In the genomic region with DNA sequence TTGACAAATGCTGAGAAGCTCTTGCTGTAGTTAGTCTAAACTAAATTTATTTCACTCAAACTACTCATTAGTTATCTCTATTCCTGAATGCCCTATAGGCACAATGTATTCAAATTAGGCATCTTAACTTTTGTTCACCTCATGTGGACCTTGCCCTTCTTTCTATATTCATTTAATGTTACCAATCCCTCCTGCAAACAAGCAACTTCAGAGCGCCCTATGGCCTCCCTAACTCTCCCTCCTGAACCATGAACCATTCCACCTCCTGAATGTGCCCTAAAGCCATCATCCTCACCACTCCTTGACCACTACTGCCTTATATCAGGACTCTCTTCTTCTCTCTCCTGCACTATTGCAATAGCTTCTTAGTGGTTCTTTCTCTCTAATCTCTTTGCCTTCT, we compare ENCODE assay signal across 17 cellular contexts. TPM values are rescaled to one million over a fixed set of nuclear protein-coding genes. Genes with fewer than 3 reads are reported as not detected.
A peak's percentile ranks its signal among the peaks of the same experiment; 100 is the strongest.
DNase-seq lines count a peak whose midpoint lies in the region; ATAC-seq and TF ChIP-seq lines count a peak whose summit lies in the region.
"Had no signal": no experiment of that assay in that cellular context is flagged by ENCODE, and none has a peak within 500 bp of the region (broad histone marks: within the 10 kb centered on the region; RNA-seq: fewer than 3 reads in every experiment).

No MANE protein-coding gene starts in this region.

- H3K4me1 Mint-ChIP-seq in type B pancreatic cell (ENCODE audit: unreplicated experiment), result peaks cover 24% of the 10 kb centered on the region

- H3K9ac ChIP-seq in mucosa of rectum (ENCODE audit: low read depth in 1 of 2, low read length in 2 of 2), result no peak overlapping the region

- H3K27ac ChIP-seq in hepatocyte (peak overlapping the region; percentile 18), mucosa of rectum (ENCODE audit: low read depth in 2 of 2, low read length in 2 of 2) (peak overlapping the region; percentile 65 to 80)

- H3K79me2 ChIP-seq in hepatocyte, result no peaks in the 10 kb centered on the region

- H3K36me3 ChIP-seq in hepatocyte (replicated peaks; ENCODE audit: insufficient read depth, low read depth) (no peaks in the 10 kb centered on the region), mucosa of rectum (ENCODE audit: control insufficient read depth in 2 of 2, insufficient read depth in 2 of 2, low read length in 2 of 2) (no peaks in the 10 kb centered on the region)
- H3K36me3 ChIP-seq: HAP-1 had no signal

- WGBS in hepatocyte (ENCODE audit: low lambda C conversion rate, missing lambda C conversion rate), result 0% methylated on average over 1 of the region's 1 CpG

- H3K27ac Mint-ChIP-seq in type B pancreatic cell, result no peak overlapping the region
- H3K27ac Mint-ChIP-seq: HFFc6 had no signal

- H3K4me3 Mint-ChIP-seq in type B pancreatic cell, result peak overlapping the region; percentile 8
- H3K4me3 Mint-ChIP-seq: CD4-positive, alpha-beta memory T cell; HFFc6 had no signal

- H3K27me3 ChIP-seq in hepatocyte (no peaks in the 10 kb centered on the region), mucosa of rectum (ENCODE audit: control insufficient read depth in 2 of 2, insufficient read depth in 2 of 2, low read length in 2 of 2) (no peaks in the 10 kb centered on the region)

- DNase-seq in hepatocyte (ENCODE audit: low spot score) (no peak), type B pancreatic cell (ENCODE audit: extremely low spot score, unreplicated experiment) (no peak), NCI-H1105 treated with DMSO at 0.1 percent for 48 hours (lab: John Stamatoyannopoulos, UW) (no peak), NCI-H187 treated with DMSO at 0.1 percent for 48 hours (lab: John Stamatoyannopoulos, UW) (no peak)
- DNase-seq: C1 segment of cervical spinal cord; Calu3; CD4-positive, alpha-beta memory T cell; COR-L47; DMS53; DMS79 treated with DMSO at 0.1 percent for 48 hours; GF-D8; GOT3; HFFc6 had no signal

- H3K36me3 Mint-ChIP-seq in type B pancreatic cell, result peaks cover 4% of the 10 kb centered on the region
- H3K36me3 Mint-ChIP-seq: CD4-positive, alpha-beta memory T cell had no signal

- no peaks in the 10 kb centered on the region for H3K27me3 Mint-ChIP-seq in type B pancreatic cell

- H3K9me3 Mint-ChIP-seq in type B pancreatic cell, result peaks cover 7% of the 10 kb centered on the region
- H3K9me3 Mint-ChIP-seq: CD4-positive, alpha-beta memory T cell; HFFc6 had no signal

- H3K4me2 ChIP-seq in hepatocyte, result no peak overlapping the region

- TF ChIP-seq CTCF in hepatocyte (IDR thresholded peaks at IDR 0.05; ENCODE audit: poor library complexity) (no peak), type B pancreatic cell (conservative IDR thresholded peaks at IDR 0.05) (no peak)

- ATAC-seq in GM19324 (IDR thresholded peaks at IDR 0.05; ENCODE audit: low FRiP score, unreplicated experiment), result no peak

- H3K4me1 ChIP-seq in hepatocyte (ENCODE audit: insufficient read depth) (peaks cover 10% of the 10 kb centered on the region), mucosa of rectum (ENCODE audit: control insufficient read depth in 2 of 2, insufficient read depth in 2 of 2, low read length in 2 of 2) (peaks cover 35 to 64% of the 10 kb centered on the region in 2 donors)

- H3K9me3 ChIP-seq in hepatocyte (ENCODE audit: low read depth) (no peaks in the 10 kb centered on the region), mucosa of rectum (ENCODE audit: control insufficient read depth in 2 of 2, low read length in 2 of 2) (no peaks in the 10 kb centered on the region)
- H3K9me3 ChIP-seq: HAP-1 had no signal

- H3K4me3 ChIP-seq in hepatocyte, result no peak overlapping the region
- H3K4me3 ChIP-seq in mucosa of rectum (ENCODE audit: low read length in 2 of 2), result peak overlapping the region; percentile 4 to 23
- H3K4me3 ChIP-seq: HAP-1 had no signal

- H4K20me1 ChIP-seq in hepatocyte (ENCODE audit: insufficient read depth, poor library complexity, severe bottlenecking), result no peaks in the 10 kb centered on the region

- H3K9me2 ChIP-seq in hepatocyte (replicated peaks; ENCODE audit: insufficient read depth), result no peaks in the 10 kb centered on the region

- no peak overlapping the region for H2AFZ ChIP-seq in hepatocyte

RNA-seq across cellular contexts. Expression of a gene that starts 34.8 kb away (rescaled TPM):
- total RNA-seq in hepatocyte (1.3 and 2.4 TPM in 2 replicates), type B pancreatic cell (ENCODE audit: low replicate concordance) (3.6 and 6.0 TPM in 2 replicates)
- 0.88 and 2.6 TPM in 2 replicates for polyA plus RNA-seq in hepatocyte
- total RNA-seq: CD4-positive, alpha-beta memory T cell; G401 had no signal
